ENCODE assay signal across 33 cellular contexts in the genomic region with DNA sequence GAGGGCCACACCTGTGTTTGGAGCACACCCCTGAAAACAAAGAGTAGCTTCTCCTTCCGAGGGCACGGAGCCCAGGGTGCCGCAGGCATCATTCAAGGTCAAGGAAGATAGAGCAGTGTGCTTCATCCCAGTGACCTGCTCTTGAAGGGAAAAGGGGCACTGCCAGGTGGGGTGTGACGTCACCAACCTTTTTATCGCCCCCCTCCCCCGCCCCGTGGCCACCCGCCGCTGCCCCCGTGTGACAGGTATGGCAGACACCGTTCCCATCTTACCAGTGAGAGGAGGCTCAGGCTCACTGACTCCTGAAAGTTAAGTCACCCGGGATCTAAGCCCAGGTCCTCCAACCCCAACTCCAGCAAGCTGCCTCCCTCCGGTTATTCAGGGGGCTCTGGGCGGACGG.
"Had no signal": no experiment of that assay in that cellular context is flagged by ENCODE, and none has a peak within 500 bp of the region (broad histone marks: within the 10 kb centered on the region; RNA-seq: fewer than 3 reads in every experiment).

No MANE protein-coding gene starts in this region.

- DNase-seq: activated CD4-positive, alpha-beta memory T cell treated with anti-CD3 and anti-CD28 coated beads, Interleukin-2, amount 10 ng/mL, durations not matched to agents 7 days and 5 days; activated CD4-positive, alpha-beta T cell treated with anti-CD3 and anti-CD28 coated beads for 1 hour; activated CD4-positive, alpha-beta T cell treated with anti-CD3 and anti-CD28 coated beads for 48 hours; activated CD4-positive, CD25-positive, alpha-beta regulatory T cell; activated CD8-positive, alpha-beta memory T cell treated with anti-CD3 and anti-CD28 coated beads for 24 hours; activated CD8-positive, alpha-beta memory T cell treated with anti-CD3 and anti-CD28 coated beads, Interleukin-2, amount 10 ng/mL, durations not matched to agents 7 days and 5 days; activated CD8-positive, alpha-beta memory T cell treated with anti-CD3 and anti-CD28 coated beads, Interleukin-2, amount 50 U/mL, for 48 hours; activated effector memory CD4-positive, alpha-beta T cell treated with Interleukin-2 at 50 U/mL for 16 hours; activated naive CD4-positive, alpha-beta T cell treated with anti-CD3 and anti-CD28 coated beads, Interleukin-2, amount 10 ng/mL, durations not matched to agents 7 days and 5 days; activated naive CD8-positive, alpha-beta T cell treated with anti-CD3 and anti-CD28 coated beads, Interleukin-2, amount 50 U/mL, for 24 hours; activated T-cell treated with anti-CD3 and anti-CD28 coated beads, Interleukin-2, amount 50 U/mL, for 48 hours; anterior cingulate cortex; caudate nucleus; NCI-H1092 treated with DMSO at 0.1 percent for 48 hours; NCI-H1417; NCI-H146; NCI-H187; NCI-H2029 treated with DMSO at 0.1 percent for 48 hours; NCI-H226; NCI-H446 treated with DMSO at 0.1 percent for 48 hours; NCI-H69; NCI-H82; NK-92 treated with Interleukin-12 subunit alpha and Interleukin-12 subunit beta, amount 100 ng/mL, for 24 hours; PC-9; SW 1271; T-helper 1 cell; T-helper 2 cell; T-helper 9 cell had no signal

- H2AFZ ChIP-seq: PC-9 had no signal

- H3K27ac Mint-ChIP-seq: activated CD4-positive, alpha-beta memory T cell treated with anti-CD3 and anti-CD28 coated beads, Interleukin-2, amount 10 ng/mL, durations not matched to agents 7 days and 5 days; activated CD8-positive, alpha-beta memory T cell treated with anti-CD3 and anti-CD28 coated beads, Interleukin-2, amount 10 ng/mL, durations not matched to agents 7 days and 5 days; activated naive CD4-positive, alpha-beta T cell treated with anti-CD3 and anti-CD28 coated beads, Interleukin-2, amount 10 ng/mL, durations not matched to agents 7 days and 5 days; activated naive CD8-positive, alpha-beta T cell; activated naive CD8-positive, alpha-beta T cell treated with anti-CD3 and anti-CD28 coated beads, Interleukin-2, amount 50 U/mL, for 24 hours; brain had no signal

- ATAC-seq: activated CD8-positive, alpha-beta memory T cell treated with anti-CD3 and anti-CD28 coated beads, Interleukin-2, amount 10 ng/mL, durations not matched to agents 7 days and 5 days; activated naive CD8-positive, alpha-beta T cell treated with anti-CD3 and anti-CD28 coated beads, Interleukin-2, amount 50 U/mL, for 24 hours had no signal

- H3K4me3 Mint-ChIP-seq: activated CD4-positive, alpha-beta memory T cell treated with anti-CD3 and anti-CD28 coated beads, Interleukin-2, amount 10 ng/mL, durations not matched to agents 7 days and 5 days; activated CD8-positive, alpha-beta memory T cell treated with anti-CD3 and anti-CD28 coated beads, Interleukin-2, amount 10 ng/mL, durations not matched to agents 7 days and 5 days; activated naive CD4-positive, alpha-beta T cell treated with anti-CD3 and anti-CD28 coated beads, Interleukin-2, amount 10 ng/mL, durations not matched to agents 7 days and 5 days; activated naive CD8-positive, alpha-beta T cell; activated naive CD8-positive, alpha-beta T cell treated with anti-CD3 and anti-CD28 coated beads, Interleukin-2, amount 50 U/mL, for 24 hours; brain had no signal

- H3K4me1 Mint-ChIP-seq: activated CD4-positive, alpha-beta memory T cell treated with anti-CD3 and anti-CD28 coated beads, Interleukin-2, amount 10 ng/mL, durations not matched to agents 7 days and 5 days; activated CD8-positive, alpha-beta memory T cell treated with anti-CD3 and anti-CD28 coated beads, Interleukin-2, amount 10 ng/mL, durations not matched to agents 7 days and 5 days; activated naive CD4-positive, alpha-beta T cell treated with anti-CD3 and anti-CD28 coated beads, Interleukin-2, amount 10 ng/mL, durations not matched to agents 7 days and 5 days; activated naive CD8-positive, alpha-beta T cell treated with anti-CD3 and anti-CD28 coated beads, Interleukin-2, amount 50 U/mL, for 24 hours had no signal

- H3K4me3 ChIP-seq: PC-9 had no signal

- H3K36me3 Mint-ChIP-seq: activated CD8-positive, alpha-beta memory T cell treated with anti-CD3 and anti-CD28 coated beads, Interleukin-2, amount 10 ng/mL, durations not matched to agents 7 days and 5 days; activated naive CD4-positive, alpha-beta T cell treated with anti-CD3 and anti-CD28 coated beads, Interleukin-2, amount 10 ng/mL, durations not matched to agents 7 days and 5 days; brain had no signal

- H3K27me3 Mint-ChIP-seq: activated CD8-positive, alpha-beta memory T cell treated with anti-CD3 and anti-CD28 coated beads, Interleukin-2, amount 10 ng/mL, durations not matched to agents 7 days and 5 days; activated naive CD8-positive, alpha-beta T cell; activated naive CD8-positive, alpha-beta T cell treated with anti-CD3 and anti-CD28 coated beads, Interleukin-2, amount 50 U/mL, for 24 hours had no signal

- FAIRE-seq: bronchial epithelial cell, RCC 7860 had no signal

- H3K27ac ChIP-seq: PC-9, VCaP had no signal

- H3K4me2 ChIP-seq: PC-9 had no signal

- H3K9me3 Mint-ChIP-seq: activated CD4-positive, alpha-beta memory T cell treated with anti-CD3 and anti-CD28 coated beads, Interleukin-2, amount 10 ng/mL, durations not matched to agents 7 days and 5 days; activated naive CD4-positive, alpha-beta T cell treated with anti-CD3 and anti-CD28 coated beads, Interleukin-2, amount 10 ng/mL, durations not matched to agents 7 days and 5 days; activated naive CD8-positive, alpha-beta T cell treated with anti-CD3 and anti-CD28 coated beads, Interleukin-2, amount 50 U/mL, for 24 hours had no signal
